ENCODE assay signal across 10 cellular contexts in the genomic region with DNA sequence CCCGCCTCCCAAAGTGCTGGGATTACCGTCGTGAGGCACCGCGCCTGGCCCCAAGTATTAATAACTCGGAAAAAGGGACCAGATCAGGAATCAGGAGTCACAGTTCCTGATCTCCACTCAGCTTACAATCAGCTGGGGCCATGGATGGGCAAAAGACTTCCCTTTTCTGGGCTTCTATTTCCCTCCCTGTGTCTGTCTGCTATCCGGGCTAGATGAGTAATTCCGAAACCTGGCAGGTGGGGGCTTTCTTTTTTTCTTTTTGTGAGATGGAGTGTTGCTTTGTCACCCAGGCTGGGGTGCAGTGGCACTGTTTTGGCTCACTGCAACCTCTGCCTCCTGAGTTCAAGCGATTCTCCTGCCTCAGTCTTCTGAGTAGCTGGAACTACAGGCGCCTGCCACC. TPM values are rescaled to one million over a fixed set of nuclear protein-coding genes. Genes with fewer than 3 reads are reported as not detected.
DNase-seq lines count a peak whose midpoint lies in the region.
"Had no signal": no experiment of that assay in that cellular context is flagged by ENCODE, and none has a peak within 500 bp of the region (broad histone marks: within the 10 kb centered on the region; RNA-seq: fewer than 3 reads in every experiment).

No MANE protein-coding gene starts in this region.

- H3F3A ChIP-seq in GM23248 (ENCODE audit: insufficient read depth) = peaks cover 49% of the 10 kb centered on the region

- H3K9me3 ChIP-seq in GM23248 (ENCODE audit: low read depth) (no peaks in the 10 kb centered on the region), neuronal stem cell (replicated peaks in 1 of 2; ENCODE audit: control insufficient read depth in 2 of 2, insufficient read depth in 1 of 2, low read depth in 1 of 2, low read length in 2 of 2) (no peaks in the 10 kb centered on the region)

- H4K8ac ChIP-seq in neuronal stem cell (ENCODE audit: low read depth, low read length) = no peak overlapping the region

- no peak overlapping the region for H2AFZ ChIP-seq in GM23248
- H2AFZ ChIP-seq in neuronal stem cell (ENCODE audit: low read length) = no peak overlapping the region

- in situ Hi-C loops in GM23248 (cut with MboI) = loop anchor here (10.0 kb wide), 2 partner anchors 260 to 1150 kb away; no protein-coding TSS in a partner anchor
- in situ Hi-C loops in KBM-7 (cut with MboI; ENCODE audit: low pct_unique_long_range_greater_than_20kb, low sequenced_read_pairs) = loop anchor here (25.0 kb wide), 1 partner anchor 1142 kb away; no protein-coding TSS in a partner anchor

- H3K9ac ChIP-seq in GM23248 (no peak overlapping the region), neuronal stem cell (ENCODE audit: low read depth, low read length, poor library complexity) (no peak overlapping the region)

- H3K23ac ChIP-seq in neuronal stem cell (ENCODE audit: low read depth, low read length, poor library complexity) = no peak overlapping the region

- H2AK5ac ChIP-seq in neuronal stem cell (ENCODE audit: low read depth, low read length) = no peak overlapping the region

- H3K4ac ChIP-seq in neuronal stem cell (ENCODE audit: low read length) = no peak overlapping the region

- 66 to 74% methylated on average over 10 of the region's 10 CpGs for WGBS in GM23248 (ENCODE audit: low coverage in 1 of 2, low lambda C conversion rate in 2 of 2, missing lambda C conversion rate in 2 of 2), 2 experiments
- no CpG with 5 or more reads among the region's 10 CpGs for WGBS in neuronal stem cell (ENCODE audit: extremely low coverage in 2 of 2, insufficient read length in 2 of 2, insufficient replicate concordance in 1 of 2), 2 donors

- no peak overlapping the region for H2BK5ac ChIP-seq in neuronal stem cell (ENCODE audit: low read length)

- DNase-seq in DMS 273 (lab: John Stamatoyannopoulos, UW; ENCODE audit: unreplicated experiment) (peak; percentile 30), DMS 273 treated with DMSO at 0.1 percent for 48 hours (lab: John Stamatoyannopoulos, UW) (no peak), GM23248 (no peak), KBM-7 (peak; percentile 67), germinal center (ENCODE audit: low spot score) (peak; percentile 47), UCSD-AML1 (lab: John Stamatoyannopoulos, UW; ENCODE audit: unreplicated experiment) (no peak), NCI-H774 (lab: John Stamatoyannopoulos, UW) (no peak), neuronal stem cell (ENCODE audit: low spot score) (no peak)
- DNase-seq: NCI-H748 treated with DMSO at 0.1 percent for 48 hours had no signal

- H4K91ac ChIP-seq in neuronal stem cell (ENCODE audit: low read depth, low read length, poor library complexity) = no peak overlapping the region

- H3K27me3 ChIP-seq in GM23248 (replicated peaks; ENCODE audit: insufficient read depth) (no peaks in the 10 kb centered on the region), neuronal stem cell (ENCODE audit: control insufficient read depth in 3 of 3, insufficient read depth in 3 of 3, low read depth in 1 of 3, low read length in 3 of 3) (no peaks in the 10 kb centered on the region)

- peaks cover 26% of the 10 kb centered on the region for H3K36me3 ChIP-seq in GM23248 (ENCODE audit: low read depth)
- peaks cover 25 to 35% of the 10 kb centered on the region in 2 donors for H3K36me3 ChIP-seq in neuronal stem cell (replicated peaks in 1 of 2; ENCODE audit: control insufficient read depth in 2 of 2, insufficient read depth in 2 of 2, low read length in 2 of 2)

- H3K14ac ChIP-seq in neuronal stem cell (ENCODE audit: low read length) = no peak overlapping the region

- H3K27ac ChIP-seq in GM23248 (0 out of 2 replicates have a peak overlapping the region, but pooled peaks have one; percentile 1), neuronal stem cell (replicated peaks; ENCODE audit: low read length) (no peak overlapping the region)
- H3K27ac ChIP-seq: 22Rv1 had no signal

- H3K79me1 ChIP-seq in neuronal stem cell (ENCODE audit: low read depth, low read length) = no peaks in the 10 kb centered on the region

- H3K4me1 ChIP-seq in GM23248 (ENCODE audit: insufficient read depth) (peaks cover 24% of the 10 kb centered on the region), neuronal stem cell (ENCODE audit: control insufficient read depth in 2 of 2, insufficient read depth in 1 of 2, low read depth in 1 of 2, low read length in 2 of 2) (peaks cover 4 to 5% of the 10 kb centered on the region in 2 donors)

- H3K4me3 ChIP-seq in GM23248 = no peak overlapping the region
- H3K4me3 ChIP-seq in neuronal stem cell (ENCODE audit: low read length in 2 of 2) = no peak overlapping the region

- no peak overlapping the region for H3K18ac ChIP-seq in neuronal stem cell (ENCODE audit: low read length)

- peaks cover 17% of the 10 kb centered on the region for H3K79me2 ChIP-seq in GM23248 (ENCODE audit: insufficient read depth)

- H3K9me2 ChIP-seq in GM23248 (ENCODE audit: insufficient read depth) = no peaks in the 10 kb centered on the region

- H4K20me1 ChIP-seq in GM23248 (ENCODE audit: insufficient read depth) = peaks cover 3% of the 10 kb centered on the region; the same call in 1 of the 2 replicates

- H3K4me2 ChIP-seq in GM23248 (ENCODE audit: unreplicated experiment) = no peak overlapping the region
- no peak overlapping the region for H3K4me2 ChIP-seq in neuronal stem cell (ENCODE audit: insufficient read depth, low read length, poor library complexity, severe bottlenecking)

- no peak overlapping the region for H2BK15ac ChIP-seq in neuronal stem cell (ENCODE audit: low read length)

- H2BK12ac ChIP-seq in neuronal stem cell (ENCODE audit: low read length) = no peak overlapping the region

- no peak overlapping the region for H2BK120ac ChIP-seq in neuronal stem cell (ENCODE audit: low read depth, low read length)

RNA-seq across cellular contexts. Expression of a gene that starts 11.6 kb away (rescaled TPM):
- 1,265 and 1,653 TPM in 2 replicates for total RNA-seq in GM23248 (2014; rRNA removed; shearing (Covaris generic))
- 660 and 669 TPM in 2 replicates for polyA plus RNA-seq in GM23248 (2016; fragmentation: Nextera tagmentation; extraction: Ambion mirVana)
- polyA plus RNA-seq in neuronal stem cell (2013, experiment 1 of 2) = 6,374 TPM
- 6,359 TPM for polyA plus RNA-seq in neuronal stem cell (2013, experiment 2 of 2)

RNA-seq across cellular contexts. Expression of a gene that starts 15.9 kb away (rescaled TPM):
- 9.2 and 9.6 TPM in 2 replicates for total RNA-seq in GM23248 (2014; rRNA removed; shearing (Covaris generic))
- polyA plus RNA-seq in GM23248 (2016; fragmentation: Nextera tagmentation; extraction: Ambion mirVana) = 11.9 and 12.8 TPM in 2 replicates
- 9.1 TPM for polyA plus RNA-seq in neuronal stem cell (2013, experiment 1 of 2)
- polyA plus RNA-seq in neuronal stem cell (2013, experiment 2 of 2) = 9.1 TPM

Comparison
In these comparisons a context has a peak if more than half of its experiments do, and no peak if none do; other contexts are left out.
1. DNase-seq: peak in DMS 273 (single experiment), KBM-7 (single experiment) and germinal center (single experiment); none in DMS 273 treated with DMSO at 0.1 percent for 48 hours (single experiment), GM23248 (single experiment), UCSD-AML1 (single experiment), NCI-H774 (single experiment) and neuronal stem cell (single experiment).